In genomic region chr6:127366281-127367022, GRCh38 we compare ENCODE assay signal across 10 cellular contexts. TPM values are rescaled to one million over a fixed set of nuclear protein-coding genes. Genes with fewer than 3 reads are reported as not detected.
A peak's percentile ranks its signal among the peaks of the same experiment; 100 is the strongest.
DNase-seq lines count a peak whose midpoint lies in the region; ATAC-seq and TF ChIP-seq lines count a peak whose summit lies in the region.
"Had no signal": no experiment of that assay in that cellular context is flagged by ENCODE, and none has a peak within 500 bp of the region (broad histone marks: within the 10 kb centered on the region; RNA-seq: fewer than 3 reads in every experiment).

No MANE protein-coding gene starts in this region.

- H4K20me1 ChIP-seq in OCI-LY7 (ENCODE audit: insufficient read depth, low read length): no peaks in the 10 kb centered on the region

- H3K36me3 ChIP-seq in OCI-LY7 (ENCODE audit: insufficient read depth, low read length): no peaks in the 10 kb centered on the region

- H3K36me3 Mint-ChIP-seq in activated CD4-positive, alpha-beta T cell treated with anti-CD3 and anti-CD28 coated beads, Interleukin-2, amount 10 ng/mL, durations not matched to agents 24 days and 14 days (ENCODE audit: low read depth): no peaks in the 10 kb centered on the region
- H3K36me3 Mint-ChIP-seq in type B pancreatic cell: peaks cover 47% of the 10 kb centered on the region

- H3K79me2 ChIP-seq in OCI-LY7 (ENCODE audit: insufficient read depth, low read depth, low read length): no peaks in the 10 kb centered on the region

- H3K4me3 ChIP-seq in OCI-LY7 (ENCODE audit: low read depth, low read length, poor library complexity, severe bottlenecking): no peak overlapping the region

- no peak overlapping the region for H3K4me2 ChIP-seq in OCI-LY7 (ENCODE audit: low read length)

- no peak overlapping the region for H2AFZ ChIP-seq in OCI-LY7 (ENCODE audit: low read length)

- H3K27ac ChIP-seq in OCI-LY7 (ENCODE audit: low read depth, low read length, poor library complexity, severe bottlenecking): no peak overlapping the region

- H3K4me3 Mint-ChIP-seq in activated CD4-positive, alpha-beta T cell treated with anti-CD3 and anti-CD28 coated beads, Interleukin-2, amount 10 ng/mL, durations not matched to agents 24 days and 14 days: no peak overlapping the region
- H3K4me3 Mint-ChIP-seq in type B pancreatic cell: no peak overlapping the region

- H3K9me2 ChIP-seq in OCI-LY7 (ENCODE audit: insufficient read depth, low read length): no peaks in the 10 kb centered on the region

- no peak overlapping the region for H3K27ac Mint-ChIP-seq in activated CD4-positive, alpha-beta T cell treated with anti-CD3 and anti-CD28 coated beads, Interleukin-2, amount 10 ng/mL, durations not matched to agents 24 days and 14 days
- peak overlapping the region; percentile 80 for H3K27ac Mint-ChIP-seq in type B pancreatic cell

- H3K4me1 ChIP-seq in OCI-LY7 (ENCODE audit: insufficient read depth, low read length, poor library complexity, severe bottlenecking): no peaks in the 10 kb centered on the region

- H3K27me3 Mint-ChIP-seq in activated CD4-positive, alpha-beta T cell treated with anti-CD3 and anti-CD28 coated beads, Interleukin-2, amount 10 ng/mL, durations not matched to agents 24 days and 14 days: no peaks in the 10 kb centered on the region
- no peaks in the 10 kb centered on the region for H3K27me3 Mint-ChIP-seq in type B pancreatic cell
- H3K27me3 Mint-ChIP-seq: naive B cell had no signal

- H3K4me1 Mint-ChIP-seq in activated CD4-positive, alpha-beta T cell treated with anti-CD3 and anti-CD28 coated beads, Interleukin-2, amount 10 ng/mL, durations not matched to agents 24 days and 14 days: no peaks in the 10 kb centered on the region
- peaks cover 4% of the 10 kb centered on the region for H3K4me1 Mint-ChIP-seq in type B pancreatic cell (ENCODE audit: unreplicated experiment)

- BruUV-seq in OCI-LY7 (replicated peaks; lab: Mats Ljungman, UMichigan): no TSS peak

- peaks cover 5% of the 10 kb centered on the region for H3K9me3 Mint-ChIP-seq in activated CD4-positive, alpha-beta T cell treated with anti-CD3 and anti-CD28 coated beads, Interleukin-2, amount 10 ng/mL, durations not matched to agents 24 days and 14 days
- peaks cover 13% of the 10 kb centered on the region for H3K9me3 Mint-ChIP-seq in type B pancreatic cell

- peak; percentile 40 for DNase-seq in activated CD4-positive, alpha-beta T cell treated with anti-CD3 and anti-CD28 coated beads, Interleukin-2, amount 10 ng/mL, durations not matched to agents 24 days and 14 days
- no peak for DNase-seq in activated CD4-positive, alpha-beta T cell treated with anti-CD3 and anti-CD28 coated beads, Interleukin-2, amount 50 U/mL, for 1 hour
- DNase-seq in glomerular endothelial cell (ENCODE audit: extremely low read depth, low read depth, low spot score) (peak; percentile 34), type B pancreatic cell (ENCODE audit: extremely low spot score, unreplicated experiment) (no peak), NCI-H82 (lab: John Stamatoyannopoulos, UW) (no peak), OCI-LY7 (ENCODE audit: low spot score) (no peak)
- DNase-seq in activated CD8-positive, alpha-beta memory T cell treated with anti-CD3 and anti-CD28 coated beads, Interleukin-2, amount 50 U/mL, for 4 hours: no peak
- DNase-seq: naive B cell; stimulated activated naive CD4-positive, alpha-beta T cell had no signal

- TF ChIP-seq CTCF in type B pancreatic cell (conservative IDR thresholded peaks at IDR 0.05) (no peak), OCI-LY7 (conservative IDR thresholded peaks at IDR 0.05; ENCODE audit: low read length) (no peak)

- no peaks in the 10 kb centered on the region for H3K9me3 ChIP-seq in OCI-LY7 (ENCODE audit: low read length)

- CTCF ChIA-PET in OCI-LY7 (lab: Charles Lee; ENCODE audit: unreplicated experiment): interaction anchor here (0.5 kb wide), 1 partner anchor 113 kb away, joined by 3 read pairs; no protein-coding TSS in a partner anchor

- peak; percentile 97 for ATAC-seq in SK-N-SH treated with all-trans-retinoic acid at 6 μM for 48 hours

- POLR2A ChIA-PET in OCI-LY7 (lab: Charles Lee): interaction anchor here (0.8 kb wide), 1 partner anchor 8 kb away, joined by 3 read pairs; no protein-coding TSS in a partner anchor

- intact Hi-C loops in activated CD4-positive, alpha-beta T cell treated with anti-CD3 and anti-CD28 coated beads, Interleukin-2, amount 10 ng/mL, durations not matched to agents 24 days and 14 days (cut with micrococcal nuclease): no loop called here
- intact Hi-C loops in OCI-LY7 (cut with micrococcal nuclease; ENCODE audit: unreplicated experiment): no loop called here

TF ChIP-seq in SK-N-SH treated with all-trans-retinoic acid at 6 μM for 48 hours, 23 proteins besides CTCF, POLR2A, EP300 and RAD21:
- TF ChIP-seq RARB (CRISPR knock-in tag; IDR thresholded peaks at IDR 0.05): no peak
- no peak for TF ChIP-seq POU6F1 (CRISPR knock-in tag; IDR thresholded peaks at IDR 0.05; ENCODE audit: borderline replicate concordance, low read depth)
- TF ChIP-seq ZFP3 (CRISPR knock-in tag; IDR thresholded peaks at IDR 0.05): no peak
- no peak for TF ChIP-seq ZFP30 (CRISPR knock-in tag; IDR thresholded peaks at IDR 0.05)
- TF ChIP-seq TCF4 (CRISPR knock-in tag; IDR thresholded peaks at IDR 0.05; ENCODE audit: borderline replicate concordance): no peak
- no peak for TF ChIP-seq PPARA (CRISPR knock-in tag; IDR thresholded peaks at IDR 0.05; ENCODE audit: borderline replicate concordance)
- TF ChIP-seq, protein P1, sequence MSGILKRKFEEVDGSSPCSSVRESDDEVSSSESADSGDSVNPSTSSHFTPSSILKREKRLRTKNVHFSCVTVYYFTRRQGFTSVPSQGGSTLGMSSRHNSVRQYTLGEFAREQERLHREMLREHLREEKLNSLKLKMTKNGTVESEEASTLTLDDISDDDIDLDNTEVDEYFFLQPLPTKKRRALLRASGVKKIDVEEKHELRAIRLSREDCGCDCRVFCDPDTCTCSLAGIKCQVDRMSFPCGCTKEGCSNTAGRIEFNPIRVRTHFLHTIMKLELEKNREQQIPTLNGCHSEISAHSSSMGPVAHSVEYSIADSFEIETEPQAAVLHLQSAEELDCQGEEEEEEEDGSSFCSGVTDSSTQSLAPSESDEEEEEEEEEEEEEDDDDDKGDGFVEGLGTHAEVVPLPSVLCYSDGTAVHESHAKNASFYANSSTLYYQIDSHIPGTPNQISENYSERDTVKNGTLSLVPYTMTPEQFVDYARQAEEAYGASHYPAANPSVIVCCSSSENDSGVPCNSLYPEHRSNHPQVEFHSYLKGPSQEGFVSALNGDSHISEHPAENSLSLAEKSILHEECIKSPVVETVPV (CRISPR knock-in tag; IDR thresholded peaks at IDR 0.05): no peak
- TF ChIP-seq GLIS3 (CRISPR knock-in tag; IDR thresholded peaks at IDR 0.05): no peak
- TF ChIP-seq, protein P2, sequence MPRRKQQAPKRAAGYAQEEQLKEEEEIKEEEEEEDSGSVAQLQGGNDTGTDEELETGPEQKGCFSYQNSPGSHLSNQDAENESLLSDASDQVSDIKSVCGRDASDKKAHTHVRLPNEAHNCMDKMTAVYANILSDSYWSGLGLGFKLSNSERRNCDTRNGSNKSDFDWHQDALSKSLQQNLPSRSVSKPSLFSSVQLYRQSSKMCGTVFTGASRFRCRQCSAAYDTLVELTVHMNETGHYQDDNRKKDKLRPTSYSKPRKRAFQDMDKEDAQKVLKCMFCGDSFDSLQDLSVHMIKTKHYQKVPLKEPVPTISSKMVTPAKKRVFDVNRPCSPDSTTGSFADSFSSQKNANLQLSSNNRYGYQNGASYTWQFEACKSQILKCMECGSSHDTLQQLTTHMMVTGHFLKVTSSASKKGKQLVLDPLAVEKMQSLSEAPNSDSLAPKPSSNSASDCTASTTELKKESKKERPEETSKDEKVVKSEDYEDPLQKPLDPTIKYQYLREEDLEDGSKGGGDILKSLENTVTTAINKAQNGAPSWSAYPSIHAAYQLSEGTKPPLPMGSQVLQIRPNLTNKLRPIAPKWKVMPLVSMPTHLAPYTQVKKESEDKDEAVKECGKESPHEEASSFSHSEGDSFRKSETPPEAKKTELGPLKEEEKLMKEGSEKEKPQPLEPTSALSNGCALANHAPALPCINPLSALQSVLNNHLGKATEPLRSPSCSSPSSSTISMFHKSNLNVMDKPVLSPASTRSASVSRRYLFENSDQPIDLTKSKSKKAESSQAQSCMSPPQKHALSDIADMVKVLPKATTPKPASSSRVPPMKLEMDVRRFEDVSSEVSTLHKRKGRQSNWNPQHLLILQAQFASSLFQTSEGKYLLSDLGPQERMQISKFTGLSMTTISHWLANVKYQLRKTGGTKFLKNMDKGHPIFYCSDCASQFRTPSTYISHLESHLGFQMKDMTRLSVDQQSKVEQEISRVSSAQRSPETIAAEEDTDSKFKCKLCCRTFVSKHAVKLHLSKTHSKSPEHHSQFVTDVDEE (CRISPR knock-in tag; IDR thresholded peaks at IDR 0.05): no peak
- TF ChIP-seq ZNF70 (CRISPR knock-in tag; IDR thresholded peaks at IDR 0.05): no peak
- no peak for TF ChIP-seq SNAI2 (CRISPR knock-in tag; IDR thresholded peaks at IDR 0.05)

RNA-seq across cellular contexts. Expression of gene ECHDC1, which starts 23.0 kb away (rescaled TPM):
- 60.2 and 63.1 TPM in 2 replicates for total RNA-seq in activated CD4-positive, alpha-beta T cell treated with anti-CD3 and anti-CD28 coated beads, Interleukin-2, amount 10 ng/mL, durations not matched to agents 24 days and 14 days
- total RNA-seq in glomerular endothelial cell (32.2 and 54.0 TPM in 2 replicates), type B pancreatic cell (ENCODE audit: low replicate concordance) (40.5 and 48.4 TPM in 2 replicates), OCI-LY7 (2022) (37.1 and 41.9 TPM in 2 replicates)
- total RNA-seq in OCI-LY7 (2014; rRNA removed; shearing (Covaris generic)): 18.6 and 20.1 TPM in 2 replicates

Comparison
In these comparisons a context has a peak if more than half of its experiments do, and no peak if none do; other contexts are left out.
1. DNase-seq: peak in activated CD4-positive, alpha-beta T cell treated with anti-CD3 and anti-CD28 coated beads, Interleukin-2, amount 10 ng/mL, durations not matched to agents 24 days and 14 days (single experiment) and glomerular endothelial cell (single experiment); none in activated CD4-positive, alpha-beta T cell treated with anti-CD3 and anti-CD28 coated beads, Interleukin-2, amount 50 U/mL, for 1 hour (single experiment), type B pancreatic cell (single experiment), NCI-H82 (single experiment), OCI-LY7 (single experiment) and activated CD8-positive, alpha-beta memory T cell treated with anti-CD3 and anti-CD28 coated beads, Interleukin-2, amount 50 U/mL, for 4 hours (single experiment).